Comparison of ENCODE assay signal across 13 cellular contexts in the genomic region with DNA sequence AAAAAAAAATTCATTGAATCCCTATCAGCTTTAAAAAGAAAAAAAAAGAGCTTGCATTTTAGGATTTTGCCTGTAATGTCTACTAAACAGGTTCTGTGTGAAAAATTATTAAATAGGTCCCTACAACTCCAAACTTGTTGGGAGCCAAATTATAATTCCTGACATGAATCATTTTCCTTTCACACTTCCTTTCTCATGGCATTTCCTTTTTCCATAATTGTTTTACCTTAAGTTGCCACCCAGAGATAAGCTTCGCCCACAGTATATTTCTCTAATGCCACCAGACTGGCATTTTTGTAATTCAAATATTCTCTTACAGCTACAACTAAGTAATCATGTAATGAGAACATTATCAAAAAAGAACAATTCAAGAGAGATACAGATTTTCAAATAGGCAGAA.
"Had no signal": no experiment of that assay in that cellular context is flagged by ENCODE, and none has a peak within 500 bp of the region (broad histone marks: within the 10 kb centered on the region; RNA-seq: fewer than 3 reads in every experiment).

No MANE protein-coding gene starts in this region.

- H3K36me3 ChIP-seq: heart left ventricle, neutrophil, right atrium auricular region, sigmoid colon had no signal

- H3K4me3 ChIP-seq: heart left ventricle, mucosa of descending colon, right atrium auricular region, sigmoid colon, skin epidermis had no signal

- H3K27me3 ChIP-seq: heart left ventricle, neutrophil, right atrium auricular region, sigmoid colon had no signal

- H3K9me3 ChIP-seq: heart left ventricle, mucosa of descending colon, neutrophil, right atrium auricular region, sigmoid colon had no signal

- DNase-seq: heart left ventricle; hippocampal formation; kidney glomerular epithelial cell; mucosa of descending colon; naive thymus-derived CD8-positive, alpha-beta T cell; posterior cingulate gyrus; sigmoid colon; stimulated activated CD4-positive, alpha-beta T cell treated with anti-CD3 and anti-CD28 coated beads, Interleukin-2, amount 100 ng/mL, for 24 hours; stimulated activated naive CD4-positive, alpha-beta T cell; trophoblast cell had no signal

- H3K4me1 ChIP-seq: right atrium auricular region, sigmoid colon had no signal

- H3K27ac ChIP-seq: heart left ventricle, neutrophil, right atrium auricular region, sigmoid colon, skin epidermis had no signal
